Comparison of ENCODE assay signal across 11 cellular contexts in genomic region chr17:35539659-35540026, GRCh38. TPM values are rescaled to one million over a fixed set of nuclear protein-coding genes. Genes with fewer than 3 reads are reported as not detected.
DNase-seq lines count a peak whose midpoint lies in the region; ATAC-seq and TF ChIP-seq lines count a peak whose summit lies in the region.
"Had no signal": no experiment of that assay in that cellular context is flagged by ENCODE, and none has a peak within 500 bp of the region (broad histone marks: within the 10 kb centered on the region; RNA-seq: fewer than 3 reads in every experiment).

No MANE protein-coding gene starts in this region.

- H4K20me1 ChIP-seq in OCI-LY7 (ENCODE audit: insufficient read depth, low read length) (no peaks in the 10 kb centered on the region), smooth muscle cell (ENCODE audit: low read depth) (no peaks in the 10 kb centered on the region)

- H3K27ac ChIP-seq in OCI-LY7 (ENCODE audit: low read depth, low read length, poor library complexity, severe bottlenecking) (no peak overlapping the region), smooth muscle cell (ENCODE audit: low read depth) (no peak overlapping the region)
- H3K27ac ChIP-seq in effector memory CD4-positive, alpha-beta T cell (ENCODE audit: insufficient read depth, low read length, poor library complexity, severe bottlenecking), result peak overlapping the region; percentile 86

- H3K9me2 ChIP-seq in OCI-LY7 (ENCODE audit: insufficient read depth, low read length), result no peaks in the 10 kb centered on the region

- no peak for ATAC-seq in activated CD4-positive, alpha-beta T cell treated with anti-CD3 and anti-CD28 coated beads for 36 hours

- no peaks in the 10 kb centered on the region for H3K27me3 ChIP-seq in effector memory CD4-positive, alpha-beta T cell (replicated peaks; ENCODE audit: control insufficient read depth, insufficient read depth, low read length, poor library complexity, severe bottlenecking)
- peaks cover 7% of the 10 kb centered on the region for H3K27me3 ChIP-seq in smooth muscle cell (ENCODE audit: low read depth)

- H3K4me1 ChIP-seq in OCI-LY7 (ENCODE audit: insufficient read depth, low read length, poor library complexity, severe bottlenecking), result peaks cover 19% of the 10 kb centered on the region
- peaks cover 27% of the 10 kb centered on the region for H3K4me1 ChIP-seq in effector memory CD4-positive, alpha-beta T cell (ENCODE audit: control insufficient read depth, insufficient read depth, low read length, poor library complexity, severe bottlenecking)
- no peaks in the 10 kb centered on the region for H3K4me1 ChIP-seq in smooth muscle cell (ENCODE audit: low read depth)

- H3K4me3 ChIP-seq in OCI-LY7 (ENCODE audit: low read depth, low read length, poor library complexity, severe bottlenecking), result no peak overlapping the region
- H3K4me3 ChIP-seq in effector memory CD4-positive, alpha-beta T cell (ENCODE audit: insufficient read depth, low read depth, low read length, poor library complexity, severe bottlenecking), result peak overlapping the region; percentile 27
- H3K4me3 ChIP-seq in smooth muscle cell, result no peak overlapping the region

- no peaks in the 10 kb centered on the region for H3K9me3 ChIP-seq in OCI-LY7 (ENCODE audit: low read length)
- H3K9me3 ChIP-seq in effector memory CD4-positive, alpha-beta T cell (ENCODE audit: control insufficient read depth, low read length), result no peaks in the 10 kb centered on the region
- H3K9me3 ChIP-seq in smooth muscle cell (replicated peaks; ENCODE audit: low read depth), result no peaks in the 10 kb centered on the region

- no peaks in the 10 kb centered on the region for H3K27me3 Mint-ChIP-seq in activated CD4-positive, alpha-beta T cell treated with anti-CD3 and anti-CD28 coated beads for 36 hours

- peaks cover 14% of the 10 kb centered on the region for H3K36me3 Mint-ChIP-seq in activated CD4-positive, alpha-beta T cell treated with anti-CD3 and anti-CD28 coated beads for 36 hours (ENCODE audit: low read depth)

- no peaks in the 10 kb centered on the region for H3K36me3 ChIP-seq in OCI-LY7 (ENCODE audit: insufficient read depth, low read length)
- no peaks in the 10 kb centered on the region for H3K36me3 ChIP-seq in effector memory CD4-positive, alpha-beta T cell (ENCODE audit: control insufficient read depth, insufficient read depth, low read length)
- H3K36me3 ChIP-seq in smooth muscle cell (ENCODE audit: low read depth), result no peaks in the 10 kb centered on the region

- TF ChIP-seq CTCF in OCI-LY7 (conservative IDR thresholded peaks at IDR 0.05; ENCODE audit: low read length) (no peak; the same call in 1 of the 2 replicates), smooth muscle cell (IDR thresholded peaks at IDR 0.05; ENCODE audit: borderline replicate concordance, insufficient read depth, poor library complexity, severe bottlenecking) (no peak)

- H3F3A ChIP-seq in smooth muscle cell (ENCODE audit: low read depth), result no peaks in the 10 kb centered on the region

- 63% methylated on average over 5 of the region's 5 CpGs for WGBS in smooth muscle cell (ENCODE audit: low lambda C conversion rate)

- H3K4me2 ChIP-seq in OCI-LY7 (ENCODE audit: low read length), result peak overlapping the region; percentile 48
- H3K4me2 ChIP-seq in smooth muscle cell, result no peak overlapping the region

- CTCF ChIA-PET in activated CD4-positive, alpha-beta T cell treated with anti-CD3 and anti-CD28 coated beads for 36 hours (lab: Charles Lee), result interaction anchor here (0.6 to 7.4 kb wide), 24 partner anchors 8 to 369 kb away, joined by 3 to 108 read pairs (median 4); partner anchors contain the start of genes AP2B1, PEX12, SLFN11 and SLFN13
- CTCF ChIA-PET in OCI-LY7 (lab: Charles Lee; ENCODE audit: unreplicated experiment), result no interaction called here

- H3K79me2 ChIP-seq in OCI-LY7 (ENCODE audit: insufficient read depth, low read depth, low read length) (no peaks in the 10 kb centered on the region), smooth muscle cell (ENCODE audit: low read depth) (no peaks in the 10 kb centered on the region)

- intact Hi-C loops in activated CD4-positive, alpha-beta T cell treated with anti-CD3 and anti-CD28 coated beads for 36 hours (cut with DNase I, micrococcal nuclease), result loop anchor here (1.0 to 5.0 kb wide), 11 partner anchors 29 to 397 kb away; partner anchors contain the start of genes AP2B1 (in 1 of the 2), NLE1 (in 1 of the 2), PEX12 (in 1 of the 2) and SLFN11 (in 1 of the 2)
- intact Hi-C loops in OCI-LY7 (cut with micrococcal nuclease; ENCODE audit: unreplicated experiment), result loop anchor here (2.0 to 10.0 kb wide), 3 partner anchors 208 to 365 kb away; no protein-coding TSS in a partner anchor

- H3K9me3 Mint-ChIP-seq in activated CD4-positive, alpha-beta T cell treated with anti-CD3 and anti-CD28 coated beads for 36 hours (ENCODE audit: low read depth), result no peaks in the 10 kb centered on the region

- H3K4me1 Mint-ChIP-seq in activated CD4-positive, alpha-beta T cell treated with anti-CD3 and anti-CD28 coated beads for 36 hours, result peaks cover 44% of the 10 kb centered on the region

- H3K9ac ChIP-seq in smooth muscle cell (ENCODE audit: low read depth), result no peak overlapping the region

- DNase-seq in activated CD4-positive, alpha-beta T cell treated with anti-CD3 and anti-CD28 coated beads for 36 hours, result no peak
- no peak for DNase-seq in activated CD4-positive, alpha-beta T cell treated with anti-CD3 and anti-CD28 coated beads, Interleukin-2, amount 50 U/mL, for 4 hours
- DNase-seq in OCI-LY7 (ENCODE audit: low spot score), result no peak
- no peak for DNase-seq in effector memory CD4-positive, alpha-beta T cell
- no peak for DNase-seq in smooth muscle cell (lab: John Stamatoyannopoulos, UW; ENCODE audit: unreplicated experiment)
- DNase-seq in DMS53 (lab: John Stamatoyannopoulos, UW), result no peak
- no peak for DNase-seq in NCI-H345 (lab: John Stamatoyannopoulos, UW)
- DNase-seq in mesenteric fat pad (ENCODE audit: low spot score), result no peak
- DNase-seq: NCI-H446 treated with DMSO at 0.1 percent for 48 hours had no signal

- H2AFZ ChIP-seq in OCI-LY7 (ENCODE audit: low read length) (peak overlapping the region; percentile 99; the same call in 1 of the 2 replicates), smooth muscle cell (ENCODE audit: low read depth) (peak overlapping the region; percentile 59)

- POLR2A ChIA-PET in activated CD4-positive, alpha-beta T cell treated with anti-CD3 and anti-CD28 coated beads for 36 hours (lab: Charles Lee), result interaction anchor here (1.0 kb wide), 1 partner anchor 297 kb away, joined by 3 read pairs; the partner anchor contains the start of gene SLFN5
- POLR2A ChIA-PET in OCI-LY7 (lab: Charles Lee), result no interaction called here

- peak overlapping the region; percentile 62 for H3K4me3 Mint-ChIP-seq in activated CD4-positive, alpha-beta T cell treated with anti-CD3 and anti-CD28 coated beads for 36 hours

- H3K27ac Mint-ChIP-seq in activated CD4-positive, alpha-beta T cell treated with anti-CD3 and anti-CD28 coated beads for 36 hours, result peak overlapping the region; percentile 100

- BruUV-seq in OCI-LY7 (replicated peaks; lab: Mats Ljungman, UMichigan), result no TSS peak

RNA-seq across cellular contexts. Expression of gene SLFN12L, which starts 2.2 kb away (rescaled TPM):
- 10 to 100 TPM; 23.3 to 23.7 TPM for total RNA-seq in activated CD4-positive, alpha-beta T cell treated with anti-CD3 and anti-CD28 coated beads for 36 hours
- total RNA-seq in OCI-LY7 (2014; rRNA removed; shearing (Covaris generic)), result not detected in 2 replicates
- total RNA-seq in OCI-LY7 (2022), result not detected in 2 replicates
- not detected in 2 replicates for total RNA-seq in smooth muscle cell
- not detected in 2 replicates for polyA plus RNA-seq in smooth muscle cell
- 4.7 TPM for total RNA-seq in mesenteric fat pad
- total RNA-seq: epithelial cell of proximal tubule had no signal

RNA-seq across cellular contexts. Expression of gene SLFN14, which starts 21.0 kb away (rescaled TPM):
- total RNA-seq in activated CD4-positive, alpha-beta T cell treated with anti-CD3 and anti-CD28 coated beads for 36 hours, result not detected
- not detected in 2 replicates for total RNA-seq in OCI-LY7 (2014; rRNA removed; shearing (Covaris generic))
- total RNA-seq in OCI-LY7 (2022) (not detected in 2 replicates), smooth muscle cell (not detected in 2 replicates), mesenteric fat pad (not detected)
- polyA plus RNA-seq in smooth muscle cell, result not detected in 2 replicates
- total RNA-seq: epithelial cell of proximal tubule, left colon had no signal

RNA-seq across cellular contexts. Expression of gene PEX12, which starts 38.7 kb away (rescaled TPM):
- 1 to 10 TPM; 5.7 to 6.1 TPM for total RNA-seq in activated CD4-positive, alpha-beta T cell treated with anti-CD3 and anti-CD28 coated beads for 36 hours
- total RNA-seq in OCI-LY7 (2014; rRNA removed; shearing (Covaris generic)), result 4.3 and 6.8 TPM in 2 replicates
- total RNA-seq in OCI-LY7 (2022), result 7.6 and 9.5 TPM in 2 replicates
- 8.6 and 10.2 TPM in 2 replicates for total RNA-seq in smooth muscle cell
- polyA plus RNA-seq in smooth muscle cell, result 2.8 and 3.5 TPM in 2 replicates
- 3.3 TPM for total RNA-seq in mesenteric fat pad

RNA-seq across cellular contexts. Expression of gene AP2B1, which starts 47.5 kb away (rescaled TPM):
- total RNA-seq in activated CD4-positive, alpha-beta T cell treated with anti-CD3 and anti-CD28 coated beads for 36 hours, result 100 to 1,000 TPM; 166 to 184 TPM
- 28.9 and 51.5 TPM in 2 replicates for total RNA-seq in OCI-LY7 (2014; rRNA removed; shearing (Covaris generic))
- total RNA-seq in OCI-LY7 (2022) (76.0 and 82.9 TPM in 2 replicates), smooth muscle cell (92.3 and 94.6 TPM in 2 replicates), mesenteric fat pad (116 TPM)
- 45.0 and 58.5 TPM in 2 replicates for polyA plus RNA-seq in smooth muscle cell
